35 cellular contexts compared by ENCODE assay signal in the genomic region with DNA sequence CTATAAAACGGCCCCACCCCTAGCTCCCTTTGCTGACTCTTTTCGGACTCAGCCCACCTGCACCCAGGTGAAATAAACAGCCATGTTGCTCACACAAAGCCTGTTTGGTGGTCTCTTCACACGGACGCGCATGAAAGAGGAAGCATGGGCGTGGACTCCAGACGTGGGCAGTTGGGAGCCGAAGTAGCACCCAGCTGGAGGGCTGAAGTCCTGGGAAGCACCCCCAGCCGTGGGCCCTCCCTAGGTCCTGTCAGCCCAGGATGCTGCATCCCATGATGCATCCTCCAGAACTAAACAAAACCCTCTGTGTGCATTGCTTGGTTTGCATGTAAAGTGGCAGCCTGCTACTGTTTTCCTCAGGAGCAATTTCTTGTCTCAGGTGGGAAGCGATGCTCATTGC.
"Had no signal": no experiment of that assay in that cellular context is flagged by ENCODE, and none has a peak within 500 bp of the region (broad histone marks: within the 10 kb centered on the region; RNA-seq: fewer than 3 reads in every experiment).

No MANE protein-coding gene starts in this region.

- H3K36me3 ChIP-seq: MG63 had no signal

- DNase-seq: Kasumi-1, MG63, MM.1S, MV-4-11, NCI-H1048, NCI-H1092, NCI-H1092 treated with DMSO at 0.1 percent for 48 hours, NCI-H1105, NCI-H1105 treated with DMSO at 0.1 percent for 48 hours, NCI-H1417, NCI-H1417 treated with DMSO at 0.1 percent for 48 hours, NCI-H1436, NCI-H1436 treated with DMSO at 0.1 percent for 48 hours, NCI-H146, NCI-H1694, NCI-H1694 treated with DMSO at 0.1 percent for 48 hours, NCI-H187, NCI-H187 treated with DMSO at 0.1 percent for 48 hours, NCI-H1930, NCI-H2029, NCI-H2029 treated with DMSO at 0.1 percent for 48 hours, NCI-H2081, NCI-H2081 treated with DMSO at 0.1 percent for 48 hours, NCI-H2107, NCI-H2171, NCI-H2171 treated with DMSO at 0.1 percent for 48 hours, NCI-H2227 treated with DMSO at 0.1 percent for 48 hours, NCI-H226, NCI-H345, NCI-H446, NCI-H446 treated with DMSO at 0.1 percent for 48 hours, NCI-H510A, NCI-H510A treated with DMSO at 0.1 percent for 48 hours, NCI-H524, NCI-H524 treated with DMSO at 0.1 percent for 48 hours had no signal

- H3K4me3 ChIP-seq: MG63 had no signal

- H3K27me3 ChIP-seq: MG63 had no signal

- H3K9me3 ChIP-seq: MG63 had no signal
